In genomic region chr2:225041210-225041870, GRCh38 we compare ENCODE assay signal across 8 cellular contexts. TPM values are rescaled to one million over a fixed set of nuclear protein-coding genes. Genes with fewer than 3 reads are reported as not detected.
DNase-seq lines count a peak whose midpoint lies in the region; ATAC-seq and TF ChIP-seq lines count a peak whose summit lies in the region.

No MANE protein-coding gene starts in this region.

- H3K4me3 ChIP-seq in lower leg skin (ENCODE audit: low read depth, poor library complexity, severe bottlenecking), result peak overlapping the region; percentile 35

- ATAC-seq in GM19438 (IDR thresholded peaks at IDR 0.05; ENCODE audit: low read depth, unreplicated experiment) (peak; percentile 63), HG03565 (IDR thresholded peaks at IDR 0.05; ENCODE audit: unreplicated experiment) (peak; percentile 58)

- H3K27ac ChIP-seq in VCaP, result peak overlapping the region; percentile 42; the same call in 1 of the 2 replicates

- WGBS in lower leg skin, 2 donors, result 0 to 1% methylated on average over 28 of the region's 28 CpGs

- TF ChIP-seq CTCF in VCaP (conservative IDR thresholded peaks at IDR 0.05) (no peak), lower leg skin (IDR thresholded peaks at IDR 0.05) (no peak)

- no peak for TF ChIP-seq POLR2A in lower leg skin (IDR thresholded peaks at IDR 0.05)

- intact Hi-C loops in lower leg skin (cut with DNase I; ENCODE audit: low total_unique reads), result no loop called here

- peak in 9 of 14 donors; percentile 31 to 78 (median 66) for DNase-seq in C1 segment of cervical spinal cord (lab: John Stamatoyannopoulos, UW)
- DNase-seq in central memory CD4-positive, alpha-beta T cell, result peak; percentile 69
- peak in 1 of 2 donors; percentile 18 for DNase-seq in lower leg skin (ENCODE audit: low spot score in 2 of 2)
- DNase-seq in stimulated activated CD4-positive, alpha-beta T cell treated with anti-CD3 and anti-CD28 coated beads, TNF-alpha, amount 100 ng/mL, for 24 hours (ENCODE audit: low read depth in 3 of 3), result peak; percentile 38 to 63 (median 44)
- no peak for DNase-seq in SHP77 treated with DMSO at 0.1 percent for 48 hours (lab: John Stamatoyannopoulos, UW)

RNA-seq across cellular contexts. Expression of gene DOCK10, which starts 0.9 kb away (rescaled TPM):
- 10 to 100 TPM in 3 of 4 donors, 1 to 10 TPM in 1; 6.2 to 16.5 (median 14.0) TPM for total RNA-seq in lower leg skin
